Comparison of ENCODE assay signal across 9 cellular contexts in genomic region chr6:10555625-10556309, GRCh38. TPM values are rescaled to one million over a fixed set of nuclear protein-coding genes. Genes with fewer than 3 reads are reported as not detected.
DNase-seq lines count a peak whose midpoint lies in the region; ATAC-seq and TF ChIP-seq lines count a peak whose summit lies in the region.
"Had no signal": no experiment of that assay in that cellular context is flagged by ENCODE, and none has a peak within 500 bp of the region (broad histone marks: within the 10 kb centered on the region; RNA-seq: fewer than 3 reads in every experiment).

No MANE protein-coding gene starts in this region.

- peak overlapping the region in 1 of 2 donors; percentile 27 for H3K4me3 Mint-ChIP-seq in CD14-positive monocyte
- H3K4me3 Mint-ChIP-seq: dendritic cell treated with granulocyte-macrophage colony-stimulating factor and Interleukin-4, amounts not matched to agents 40 ng/mL and 50 ng/mL, for 4 days had no signal

- peak in 1 of 56 donors; percentile 11 for TF ChIP-seq CTCF in dorsolateral prefrontal cortex (IDR thresholded peaks at IDR 0.05 in 54 of 56, conservative IDR thresholded peaks at IDR 0.05 in 2 of 56; ENCODE audit: low read depth in 1 of 56, partially characterized antibody in 56 of 56)
- no peak for TF ChIP-seq CTCF in left lung (IDR thresholded peaks at IDR 0.05)
- TF ChIP-seq CTCF in thyroid gland (IDR thresholded peaks at IDR 0.05), result no peak
- TF ChIP-seq CTCF in CD14-positive monocyte (IDR thresholded peaks at IDR 0.05), result no peak

- TF ChIP-seq POLR2A in thyroid gland (IDR thresholded peaks at IDR 0.05), result no peak

- intact Hi-C loops in dorsolateral prefrontal cortex (cut with DNase I) (loop anchor here in 1 of 2 donors (5.0 kb wide), 2 partner anchors 43 to 137 kb away; partner anchors contain the start of genes C6orf52 and PAK1IP1), left lung (cut with DNase I) (no loop called here), thyroid gland (cut with DNase I) (no loop called here), CD14-positive monocyte (cut with micrococcal nuclease) (no loop called here)

- H3K36me3 ChIP-seq in left lung, result peaks cover 0 to 4% of the 10 kb centered on the region in 2 donors
- H3K36me3 ChIP-seq in thyroid gland, result no peaks in the 10 kb centered on the region

- H3K27ac ChIP-seq in dorsolateral prefrontal cortex, result peak overlapping the region in 49 of 59 donors; percentile 1 to 84 (median 54)
- no peak overlapping the region for H3K27ac ChIP-seq in left lung
- H3K27ac ChIP-seq in thyroid gland, result peak overlapping the region; percentile 13 to 57 (median 35)

- H3K9me3 Mint-ChIP-seq in CD14-positive monocyte, result no peaks in the 10 kb centered on the region
- H3K9me3 Mint-ChIP-seq: dendritic cell treated with granulocyte-macrophage colony-stimulating factor and Interleukin-4, amounts not matched to agents 40 ng/mL and 50 ng/mL, for 4 days had no signal

- ATAC-seq in left lung (peak; percentile 69), HG02571 (IDR thresholded peaks at IDR 0.05; ENCODE audit: unreplicated experiment) (no peak), HG02840 (IDR thresholded peaks at IDR 0.05; ENCODE audit: low FRiP score, unreplicated experiment) (no peak)

- 8 to 10% methylated on average over 22 of the region's 22 CpGs for whole genome bisulfite sequencing in thyroid gland, 2 donors

- H3K4me3 ChIP-seq in dorsolateral prefrontal cortex, result peak overlapping the region; percentile 14 to 74 (median 57)
- H3K4me3 ChIP-seq in left lung, result no peak overlapping the region
- H3K4me3 ChIP-seq in thyroid gland (replicated peaks in 1 of 3), result peak overlapping the region in 2 of 3 donors; percentile 6 to 31

- no peaks in the 10 kb centered on the region for H3K27me3 Mint-ChIP-seq in CD14-positive monocyte (ENCODE audit: low read depth in 3 of 3)
- H3K27me3 Mint-ChIP-seq: dendritic cell treated with granulocyte-macrophage colony-stimulating factor and Interleukin-4, amounts not matched to agents 40 ng/mL and 50 ng/mL, for 4 days had no signal

- H3K4me1 Mint-ChIP-seq in CD14-positive monocyte, result peaks cover 17% of the 10 kb centered on the region

- H3K27ac Mint-ChIP-seq in CD14-positive monocyte, result peak overlapping the region in 3 of 7 donors; percentile 2 to 62 (median 28)
- H3K27ac Mint-ChIP-seq: dendritic cell treated with granulocyte-macrophage colony-stimulating factor and Interleukin-4, amounts not matched to agents 40 ng/mL and 50 ng/mL, for 4 days had no signal

- H3K4me1 ChIP-seq in left lung (peaks cover 0 to 3% of the 10 kb centered on the region in 2 donors), thyroid gland (peaks cover 32 to 34% of the 10 kb centered on the region in 2 donors)

- DNase-seq in Daoy (ENCODE audit: low read depth) (peak; percentile 73), NCI-H524 treated with DMSO at 0.1 percent for 48 hours (lab: John Stamatoyannopoulos, UW) (peak; percentile 64), dorsolateral prefrontal cortex (peak; percentile 24 to 84 (median 56)), left lung (no peak), thyroid gland (peak; percentile 72 to 81), CD14-positive monocyte (ENCODE audit: low spot score) (no peak)

- H3K9me3 ChIP-seq in left lung (no peaks in the 10 kb centered on the region), thyroid gland (no peaks in the 10 kb centered on the region)

- H3K27me3 ChIP-seq in dorsolateral prefrontal cortex, result peaks cover 0 to 7% (median 0%) of the 10 kb centered on the region in 45 donors
- H3K27me3 ChIP-seq in left lung, result peaks cover 0 to 1% of the 10 kb centered on the region in 2 donors
- no peaks in the 10 kb centered on the region for H3K27me3 ChIP-seq in thyroid gland

- peaks cover 40 to 66% of the 10 kb centered on the region in 2 donors for H3K36me3 Mint-ChIP-seq in CD14-positive monocyte

RNA-seq across cellular contexts. Expression of gene GCNT2, which starts 34.6 kb away (rescaled TPM):
- 4.7 and 5.9 TPM in 2 replicates for total RNA-seq in Daoy (2014; rRNA removed; shearing (Covaris generic))
- total RNA-seq in dorsolateral prefrontal cortex, result 1 to 10 TPM; 1.4 to 8.0 (median 3.3) TPM
- 10 to 100 TPM; 25.1 to 32.3 TPM for total RNA-seq in left lung
- total RNA-seq in thyroid gland, result 1 to 10 TPM; 4.0 to 9.8 (median 8.0) TPM
- 1 to 10 TPM; 3.5 to 4.3 TPM for polyA plus RNA-seq in CD14-positive monocyte

Comparison
In these comparisons a context has a peak if more than half of its experiments do, and no peak if none do; other contexts are left out.
1. DNase-seq: peak in Daoy (single experiment), NCI-H524 treated with DMSO at 0.1 percent for 48 hours (single experiment), dorsolateral prefrontal cortex (10 of 10) and thyroid gland (2 of 2); none in left lung (0 of 2) and CD14-positive monocyte (single experiment).
2. H3K27ac ChIP-seq: peak in dorsolateral prefrontal cortex (49 of 59) and thyroid gland (3 of 3); none in left lung (0 of 2).
3. H3K4me3 ChIP-seq: peak in dorsolateral prefrontal cortex (59 of 59) and thyroid gland (2 of 3); none in left lung (0 of 2).